ENCODE assay signal across 19 cellular contexts in genomic region chr4:105625214-105625613, GRCh38.
"Had no signal": no experiment of that assay in that cellular context is flagged by ENCODE, and none has a peak within 500 bp of the region (broad histone marks: within the 10 kb centered on the region; RNA-seq: fewer than 3 reads in every experiment).

No MANE protein-coding gene starts in this region.

- H3K9me3 Mint-ChIP-seq: endodermal cell; naive thymus-derived CD8-positive, alpha-beta T cell; neural crest cell; stimulated activated naive B cell treated with anti-CD40 and anti-IgM and Interleukin-4, amounts not matched to agents 10 μg/mL and 1 μg/mL and 100 μg/mL, for 72 hours; stimulated activated naive CD8-positive, alpha-beta T cell treated with anti-CD3 and anti-CD28 coated beads, Interleukin-15, amount 100 ng/mL, for 72 hours had no signal

- H3K9me3 ChIP-seq: gastrocnemius medialis, ovary, spleen, testis, tibial nerve, upper lobe of right lung had no signal

- H3K36me3 Mint-ChIP-seq: naive thymus-derived CD8-positive, alpha-beta T cell; stimulated activated naive B cell treated with anti-CD40 and anti-IgM and Interleukin-4, amounts not matched to agents 10 μg/mL and 1 μg/mL and 100 μg/mL, for 72 hours had no signal

- H3K27me3 Mint-ChIP-seq: progenitor cell of endocrine pancreas had no signal

- H3K4me3 Mint-ChIP-seq: endodermal cell; naive thymus-derived CD8-positive, alpha-beta T cell; neural crest cell; stimulated activated naive CD8-positive, alpha-beta T cell treated with anti-CD3 and anti-CD28 coated beads, Interleukin-15, amount 100 ng/mL, for 72 hours had no signal

- H3K27ac Mint-ChIP-seq: endodermal cell; naive thymus-derived CD8-positive, alpha-beta T cell; progenitor cell of endocrine pancreas; stimulated activated naive B cell treated with anti-CD40 and anti-IgM and Interleukin-4, amounts not matched to agents 10 μg/mL and 1 μg/mL and 100 μg/mL, for 72 hours; stimulated activated naive CD8-positive, alpha-beta T cell treated with anti-CD3 and anti-CD28 coated beads, Interleukin-15, amount 100 ng/mL, for 72 hours had no signal

- H3K36me3 ChIP-seq: gastrocnemius medialis, heart right ventricle, ovary, spleen, tibial nerve, upper lobe of right lung had no signal

- H3K27ac ChIP-seq: ovary, spleen, testis, upper lobe of right lung had no signal

- H3K27me3 ChIP-seq: gastrocnemius medialis, ovary, spleen, testis, tibial nerve, upper lobe of right lung had no signal

- ATAC-seq: naive thymus-derived CD8-positive, alpha-beta T cell; stimulated activated naive B cell treated with anti-CD40 and anti-IgM and Interleukin-4, amounts not matched to agents 10 μg/mL and 1 μg/mL and 100 μg/mL, for 72 hours; stimulated activated naive CD8-positive, alpha-beta T cell treated with anti-CD3 and anti-CD28 coated beads, Interleukin-15, amount 100 ng/mL, for 72 hours had no signal

- DNase-seq: effector CD4-positive, alpha-beta T cell; endodermal cell; kidney glomerular epithelial cell; mesendoderm; naive thymus-derived CD8-positive, alpha-beta T cell; ovary; spleen; stimulated activated CD4-positive, alpha-beta T cell treated with anti-CD3 and anti-CD28 coated beads, Interleukin-15, amount 100 ng/mL, for 24 hours; stimulated activated CD4-positive, alpha-beta T cell treated with anti-CD3 and anti-CD28 coated beads, Interleukin-1b, Interleukin-23, amount 100 ng/mL, for 48 hours; stimulated activated CD4-positive, alpha-beta T cell treated with anti-CD3 and anti-CD28 coated beads, Interleukin-4, amount 100 ng/mL, for 24 hours; stimulated activated naive B cell treated with anti-CD40 and anti-IgM and Interleukin-4, amounts not matched to agents 10 μg/mL and 1 μg/mL and 100 μg/mL, for 72 hours; stimulated activated naive CD8-positive, alpha-beta T cell treated with anti-CD3 and anti-CD28 coated beads, Interleukin-15, amount 100 ng/mL, for 72 hours; testis; upper lobe of right lung had no signal

- H3K4me1 ChIP-seq: testis, upper lobe of right lung had no signal

- H3K4me1 Mint-ChIP-seq: neural crest cell; stimulated activated naive CD8-positive, alpha-beta T cell treated with anti-CD3 and anti-CD28 coated beads, Interleukin-15, amount 100 ng/mL, for 72 hours had no signal

- H3K4me3 ChIP-seq: heart right ventricle, ovary, spleen, testis, tibial nerve, upper lobe of right lung had no signal
